Comparison of ENCODE assay signal across 8 cellular contexts in genomic region chr4:78691971-78692814, GRCh38.
A peak's percentile ranks its signal among the peaks of the same experiment; 100 is the strongest.
DNase-seq lines count a peak whose midpoint lies in the region; ATAC-seq and TF ChIP-seq lines count a peak whose summit lies in the region.

No MANE protein-coding gene starts in this region.

- no peak overlapping the region for H3K4me3 Mint-ChIP-seq in progenitor cell of endocrine pancreas (ENCODE audit: low read depth)

- intact Hi-C loops in colonic mucosa (cut with DNase I) = no loop called here

- H3K27ac Mint-ChIP-seq in progenitor cell of endocrine pancreas = no peak overlapping the region

- no peak overlapping the region for H2AFZ ChIP-seq in SK-N-SH (ENCODE audit: low read depth)

- TF ChIP-seq EP300 in SK-N-SH (IDR thresholded peaks at IDR 0.05; ENCODE audit: borderline replicate concordance in 1 of 2, low read depth in 1 of 2, low read length in 1 of 2) = peak in 1 of 2 experiments; percentile 84; a peak in 2 of 4 replicates

- no peak; the same call in 1 of the 2 replicates for TF ChIP-seq RAD21 in SK-N-SH (IDR thresholded peaks at IDR 0.05; ENCODE audit: low read length)

- in situ Hi-C loops in GM13976 (cut with MboI; ENCODE audit: low sequenced_read_pairs, unreplicated experiment) = no loop called here

- H3K4me3 ChIP-seq in SK-N-SH (ENCODE audit: low read depth in 2 of 2, low read length in 1 of 2) = no peak overlapping the region
- H3K4me3 ChIP-seq in colonic mucosa = no peak overlapping the region

- no peak overlapping the region for H3K4me2 ChIP-seq in SK-N-SH

- 60% methylated on average over 4 of the region's 4 CpGs for WGBS in SK-N-SH (ENCODE audit: low lambda C conversion rate)

- no peaks in the 10 kb centered on the region for H3K36me3 Mint-ChIP-seq in progenitor cell of endocrine pancreas (ENCODE audit: insufficient read depth)

- peaks cover 3% of the 10 kb centered on the region for H3K27me3 Mint-ChIP-seq in progenitor cell of endocrine pancreas

- H3K9ac ChIP-seq in SK-N-SH (no peak overlapping the region), colonic mucosa (ENCODE audit: low read depth in 2 of 2, low read length in 2 of 2) (no peak overlapping the region)

- CTCF ChIA-PET in SK-N-SH (lab: Yijun Ruan, JAX) = no interaction called here

- H3K79me2 ChIP-seq in SK-N-SH (ENCODE audit: insufficient read depth) = no peaks in the 10 kb centered on the region

- H3K27me3 ChIP-seq in SK-N-SH (ENCODE audit: insufficient read depth) (no peaks in the 10 kb centered on the region), colonic mucosa (no peaks in the 10 kb centered on the region)

- peak; percentile 89 for ATAC-seq in HG02623 (IDR thresholded peaks at IDR 0.05; ENCODE audit: unreplicated experiment)

- no peaks in the 10 kb centered on the region for H3K9me3 Mint-ChIP-seq in progenitor cell of endocrine pancreas (ENCODE audit: low read depth)

- H3K4me1 ChIP-seq in SK-N-SH (ENCODE audit: control insufficient read depth in 1 of 2, insufficient read depth in 2 of 2, low read depth in 1 of 2, low read length in 1 of 2) = peaks cover 0 to 15% of the 10 kb centered on the region in 2 experiments; a peak in 2 of 4 replicates
- H3K4me1 ChIP-seq in colonic mucosa = no peaks in the 10 kb centered on the region

- H3K9me2 ChIP-seq in SK-N-SH = no peaks in the 10 kb centered on the region

- H3K4me1 Mint-ChIP-seq in progenitor cell of endocrine pancreas (ENCODE audit: low read depth) = no peaks in the 10 kb centered on the region

- H3K9me3 ChIP-seq in SK-N-SH = no peaks in the 10 kb centered on the region
- no peaks in the 10 kb centered on the region for H3K9me3 ChIP-seq in colonic mucosa

- no peaks in the 10 kb centered on the region for H4K20me1 ChIP-seq in SK-N-SH (ENCODE audit: insufficient read depth)

- POLR2A ChIA-PET in SK-N-SH (lab: Yijun Ruan, JAX) = no interaction called here

- H3F3A ChIP-seq in SK-N-SH (replicated peaks; ENCODE audit: insufficient read depth) = peaks cover 4% of the 10 kb centered on the region

- DNase-seq in GM13976 (ENCODE audit: low spot score) = peak; percentile 32
- peak; percentile 75 for DNase-seq in SK-N-SH
- peak; percentile 32 for DNase-seq in left kidney (ENCODE audit: low read depth, low spot score)
- DNase-seq in ureter (ENCODE audit: low spot score) = no peak
- no peak for DNase-seq in iPS-NIHi11 (ENCODE audit: low spot score)
- no peak for DNase-seq in progenitor cell of endocrine pancreas (ENCODE audit: low spot score, unreplicated experiment)
- DNase-seq in colonic mucosa = no peak

- TF ChIP-seq CTCF in GM13976 (IDR thresholded peaks at IDR 0.05; ENCODE audit: borderline replicate concordance, control extremely low read depth, extremely low read depth, insufficient read depth, missing control alignments) (no peak), SK-N-SH (IDR thresholded peaks at IDR 0.05) (no peak), progenitor cell of endocrine pancreas (IDR thresholded peaks at IDR 0.05; ENCODE audit: unreplicated experiment) (no peak), colonic mucosa (IDR thresholded peaks at IDR 0.05) (no peak)

- H3K36me3 ChIP-seq in SK-N-SH (replicated peaks in 1 of 2; ENCODE audit: control insufficient read depth in 1 of 2, insufficient read depth in 2 of 2, low read length in 1 of 2) (no peaks in the 10 kb centered on the region), colonic mucosa (no peaks in the 10 kb centered on the region)

- H3K27ac ChIP-seq in SK-N-SH (ENCODE audit: low read depth in 2 of 2, low read length in 1 of 2) (no peak overlapping the region; a peak in 1 of 4 replicates), colonic mucosa (no peak overlapping the region)

TF ChIP-seq in SK-N-SH, 30 proteins besides CTCF, POLR2A, EP300 and RAD21:
- no peak for TF ChIP-seq FOSL2 (IDR thresholded peaks at IDR 0.05; ENCODE audit: borderline replicate concordance, low read depth)
- TF ChIP-seq FOXJ3 (CRISPR knock-in tag; IDR thresholded peaks at IDR 0.05) = peak; percentile 82
- TF ChIP-seq GABPA (IDR thresholded peaks at IDR 0.05; ENCODE audit: low read depth) = no peak
- TF ChIP-seq GATA2 (CRISPR knock-in tag; IDR thresholded peaks at IDR 0.05) = peak; percentile 89
- TF ChIP-seq CHD2 (IDR thresholded peaks at IDR 0.05; ENCODE audit: low read length, partially characterized antibody) = peak; percentile 59
- TF ChIP-seq FOXM1 (IDR thresholded peaks at IDR 0.05; ENCODE audit: low read depth) = no peak
- TF ChIP-seq PBX3 (IDR thresholded peaks at IDR 0.05) = no peak
- no peak; the same call in 1 of the 2 replicates for TF ChIP-seq MXI1 (IDR thresholded peaks at IDR 0.05; ENCODE audit: low read depth, low read length)
- peak; percentile 73; the same call in 1 of the 2 replicates for TF ChIP-seq RCOR1 (IDR thresholded peaks at IDR 0.05; ENCODE audit: low read length)
- TF ChIP-seq IRF3 (IDR thresholded peaks at IDR 0.05; ENCODE audit: low read depth, low read length) = no peak
- TF ChIP-seq RFX5 (IDR thresholded peaks at IDR 0.05; ENCODE audit: low read length) = no peak
- TF ChIP-seq USF1 (IDR thresholded peaks at IDR 0.05; ENCODE audit: borderline replicate concordance, low read depth) = no peak
- TF ChIP-seq TAF1 (IDR thresholded peaks at IDR 0.05; ENCODE audit: borderline replicate concordance, low read depth, low read length) = no peak

Comparison
In these comparisons a context has a peak if more than half of its experiments do, and no peak if none do; other contexts are left out.
1. DNase-seq: peak in GM13976 (single experiment), SK-N-SH (single experiment) and left kidney (single experiment); none in ureter (single experiment), iPS-NIHi11 (single experiment), progenitor cell of endocrine pancreas (single experiment) and colonic mucosa (single experiment).